Comparison of ENCODE assay signal across 8 cellular contexts in genomic region chr6:6588064-6588923, GRCh38. TPM values are rescaled to one million over a fixed set of nuclear protein-coding genes. Genes with fewer than 3 reads are reported as not detected.
DNase-seq lines count a peak whose midpoint lies in the region; ATAC-seq and TF ChIP-seq lines count a peak whose summit lies in the region.

LY86 (plus strand) TSS chr6:6588720; CDS start chr6:6588735, 15 bp downstream.

- peak within 1 kb of the TSS in 1 of 2 experiments; percentile 33; a peak in 1 of 4 replicates for H3K4me3 ChIP-seq in DND-41 (ENCODE audit: low read depth in 1 of 2, low read length in 2 of 2)
- no peak within 1 kb of the TSS for H3K4me3 ChIP-seq in SK-N-SH (ENCODE audit: low read depth in 2 of 2, low read length in 1 of 2)

- H3K27me3 Mint-ChIP-seq in brain: peaks cover 11% of the 10 kb centered on the region
- H3K27me3 Mint-ChIP-seq in stimulated activated naive CD8-positive, alpha-beta T cell treated with anti-CD3 and anti-CD28 coated beads, Interleukin-15, amount 100 ng/mL, for 72 hours: no peaks in the 10 kb centered on the region

- H3K9me3 ChIP-seq in DND-41 (ENCODE audit: insufficient read depth, low read length, severe bottlenecking) (no peaks in the 10 kb centered on the region), SK-N-SH (no peaks in the 10 kb centered on the region)

- H3K36me3 Mint-ChIP-seq in brain: no peaks in the 10 kb centered on the region

- no peaks in the 10 kb centered on the region for H3K36me3 ChIP-seq in DND-41 (ENCODE audit: insufficient read depth, low read length)
- no peaks in the 10 kb centered on the region for H3K36me3 ChIP-seq in SK-N-SH (replicated peaks in 1 of 2; ENCODE audit: control insufficient read depth in 1 of 2, insufficient read depth in 2 of 2, low read length in 1 of 2)

- peak; percentile 82 for ATAC-seq in DND-41 (ENCODE audit: insufficient read depth, low read depth)
- ATAC-seq in GM19397 (IDR thresholded peaks at IDR 0.05; ENCODE audit: unreplicated experiment): peak; percentile 46
- ATAC-seq in HG03432 (IDR thresholded peaks at IDR 0.05; ENCODE audit: unreplicated experiment): peak; percentile 57
- ATAC-seq in stimulated activated naive CD8-positive, alpha-beta T cell treated with anti-CD3 and anti-CD28 coated beads, Interleukin-15, amount 100 ng/mL, for 72 hours: peak; percentile 62

- DNase-seq in DND-41 (peak; percentile 59), SHP77 (lab: John Stamatoyannopoulos, UW) (no peak), NCI-H1417 (lab: John Stamatoyannopoulos, UW) (no peak), SK-N-SH (no peak)
- no peak for DNase-seq in stimulated activated naive CD8-positive, alpha-beta T cell treated with anti-CD3 and anti-CD28 coated beads, Interleukin-15, amount 100 ng/mL, for 72 hours

- 22% methylated on average over 13 of the region's 14 CpGs for WGBS in SK-N-SH (ENCODE audit: low lambda C conversion rate)

- no peak within 1 kb of the TSS for H2AFZ ChIP-seq in DND-41 (ENCODE audit: low read depth, low read length)
- H2AFZ ChIP-seq in SK-N-SH (ENCODE audit: low read depth): no peak within 1 kb of the TSS

- H3K79me2 ChIP-seq in DND-41 (ENCODE audit: insufficient read depth, low read length) (no peaks in the 10 kb centered on the region), SK-N-SH (ENCODE audit: insufficient read depth) (no peaks in the 10 kb centered on the region)

- peak within 1 kb of the TSS; percentile 18; the same call in 1 of the 2 replicates for H3K27ac ChIP-seq in DND-41 (ENCODE audit: low read length)
- no peak within 1 kb of the TSS for H3K27ac ChIP-seq in SK-N-SH (ENCODE audit: low read depth in 2 of 2, low read length in 1 of 2)

- no peak for TF ChIP-seq EP300 in SK-N-SH (IDR thresholded peaks at IDR 0.05; ENCODE audit: borderline replicate concordance in 1 of 2, low read depth in 1 of 2, low read length in 1 of 2)

- no peaks in the 10 kb centered on the region for H3F3A ChIP-seq in SK-N-SH (replicated peaks; ENCODE audit: insufficient read depth)

- no peaks in the 10 kb centered on the region for H3K4me1 Mint-ChIP-seq in brain
- peaks cover 83% of the 10 kb centered on the region for H3K4me1 Mint-ChIP-seq in stimulated activated naive CD8-positive, alpha-beta T cell treated with anti-CD3 and anti-CD28 coated beads, Interleukin-15, amount 100 ng/mL, for 72 hours

- CTCF ChIA-PET in SK-N-SH (lab: Yijun Ruan, JAX): interaction anchor here (1.2 kb wide), 1 partner anchor 88 kb away, joined by 4 read pairs; no protein-coding TSS in a partner anchor

- peak within 1 kb of the TSS; percentile 50 for H3K4me2 ChIP-seq in DND-41 (ENCODE audit: insufficient read depth, low read length)
- no peak within 1 kb of the TSS for H3K4me2 ChIP-seq in SK-N-SH

- H3K4me1 ChIP-seq in DND-41 (ENCODE audit: insufficient read depth, low read length): peaks cover 26% of the 10 kb centered on the region
- no peaks in the 10 kb centered on the region for H3K4me1 ChIP-seq in SK-N-SH (ENCODE audit: control insufficient read depth in 1 of 2, insufficient read depth in 2 of 2, low read depth in 1 of 2, low read length in 1 of 2)

- H3K27me3 ChIP-seq in DND-41 (ENCODE audit: insufficient read depth, low read length, poor library complexity) (no peaks in the 10 kb centered on the region), SK-N-SH (ENCODE audit: insufficient read depth) (no peaks in the 10 kb centered on the region)

- H3K9me3 Mint-ChIP-seq in brain: peaks cover 0 to 3% (median 0%) of the 10 kb centered on the region in 5 experiments
- peaks cover 8 to 12% of the 10 kb centered on the region in 2 donors for H3K9me3 Mint-ChIP-seq in stimulated activated naive CD8-positive, alpha-beta T cell treated with anti-CD3 and anti-CD28 coated beads, Interleukin-15, amount 100 ng/mL, for 72 hours

- H4K20me1 ChIP-seq in DND-41 (ENCODE audit: insufficient read depth, low read length) (no peaks in the 10 kb centered on the region), SK-N-SH (ENCODE audit: insufficient read depth) (no peaks in the 10 kb centered on the region)

- H3K27ac Mint-ChIP-seq in brain: peak within 1 kb of the TSS in 3 of 5 experiments; percentile 29 to 53 (median 42)
- H3K27ac Mint-ChIP-seq in stimulated activated naive CD8-positive, alpha-beta T cell treated with anti-CD3 and anti-CD28 coated beads, Interleukin-15, amount 100 ng/mL, for 72 hours: peak within 1 kb of the TSS; percentile 89 to 92

- POLR2A ChIA-PET in SK-N-SH (lab: Yijun Ruan, JAX): no interaction called here

- no peak for TF ChIP-seq CTCF in DND-41 (IDR thresholded peaks at IDR 0.05; ENCODE audit: borderline replicate concordance, extremely low read depth, low read length, poor library complexity, severe bottlenecking)
- TF ChIP-seq CTCF in brain (conservative IDR thresholded peaks at IDR 0.05): no peak
- TF ChIP-seq CTCF in SK-N-SH (IDR thresholded peaks at IDR 0.05): no peak

- no peak for TF ChIP-seq RAD21 in SK-N-SH (IDR thresholded peaks at IDR 0.05; ENCODE audit: low read length)

- H3K4me3 Mint-ChIP-seq in brain: peak within 1 kb of the TSS in 1 of 5 experiments; percentile 4
- peak within 1 kb of the TSS; percentile 71 to 83 for H3K4me3 Mint-ChIP-seq in stimulated activated naive CD8-positive, alpha-beta T cell treated with anti-CD3 and anti-CD28 coated beads, Interleukin-15, amount 100 ng/mL, for 72 hours

- no peaks in the 10 kb centered on the region for H3K9me2 ChIP-seq in SK-N-SH

- peak within 1 kb of the TSS; percentile 1; the same call in 1 of the 2 replicates for H3K9ac ChIP-seq in DND-41 (ENCODE audit: low read depth, low read length)
- H3K9ac ChIP-seq in SK-N-SH: no peak within 1 kb of the TSS

TF ChIP-seq in SK-N-SH, 30 proteins besides CTCF, POLR2A, EP300 and RAD21:
- TF ChIP-seq GATA2 (CRISPR knock-in tag; IDR thresholded peaks at IDR 0.05): no peak
- no peak for TF ChIP-seq RXRA (IDR thresholded peaks at IDR 0.05; ENCODE audit: borderline replicate concordance, low read depth)
- no peak for TF ChIP-seq NFIC (IDR thresholded peaks at IDR 0.05; ENCODE audit: borderline replicate concordance)
- no peak for TF ChIP-seq MXI1 (IDR thresholded peaks at IDR 0.05; ENCODE audit: low read depth, low read length)
- TF ChIP-seq PBX3 (IDR thresholded peaks at IDR 0.05): no peak
- no peak for TF ChIP-seq ELF1 (IDR thresholded peaks at IDR 0.05)
- no peak for TF ChIP-seq FOXJ3 (CRISPR knock-in tag; IDR thresholded peaks at IDR 0.05)

RNA-seq across cellular contexts. Expression of gene LY86, which starts in this region (rescaled TPM):
- polyA plus RNA-seq in brain (ENCODE audit: insufficient read depth, low read depth, low replicate concordance): 3.6 TPM
- not detected in 2 replicates for polyA plus RNA-seq in SK-N-SH (2012; rRNA removed)
- polyA plus RNA-seq in SK-N-SH (2012; cell fraction: cytosol; rRNA removed): not detected in 2 replicates
- polyA plus RNA-seq in SK-N-SH (2012; cell fraction: nucleus; rRNA removed): not detected in 2 replicates
